In genomic region chr19:18329035-18329376, GRCh38 we compare ENCODE assay signal across 8 cellular contexts. TPM values are rescaled to one million over a fixed set of nuclear protein-coding genes. Genes with fewer than 3 reads are reported as not detected.
DNase-seq lines count a peak whose midpoint lies in the region; ATAC-seq and TF ChIP-seq lines count a peak whose summit lies in the region.

No MANE protein-coding gene starts in this region.

- H3K4me2 ChIP-seq in mesenchymal stem cell (ENCODE audit: low read length, poor library complexity, severe bottlenecking): peak overlapping the region; percentile 65

- POLR2A ChIA-PET in MCF 10A (lab: Yijun Ruan, JAX): interaction anchor here (0.6 to 7.6 kb wide), 14 partner anchors 10 to 191 kb away, joined by 3 to 178 read pairs (median 4); partner anchors contain the start of genes IQCN, JUND, MPV17L2 and PGPEP1

- no peak overlapping the region for H2AFZ ChIP-seq in mesenchymal stem cell (ENCODE audit: low read depth, low read length)

- H2BK15ac ChIP-seq in mesenchymal stem cell (ENCODE audit: low read depth, poor library complexity, severe bottlenecking): no peak overlapping the region

- TF ChIP-seq CTCF in MCF 10A (IDR thresholded peaks at IDR 0.05; ENCODE audit: unreplicated experiment): no peak
- TF ChIP-seq CTCF in upper lobe of right lung (IDR thresholded peaks at IDR 0.05): no peak

- peak overlapping the region; percentile 94 for H3K27ac ChIP-seq in mesenchymal stem cell (ENCODE audit: low read length, poor library complexity, severe bottlenecking)
- peak overlapping the region; percentile 33 for H3K27ac ChIP-seq in upper lobe of right lung

- H3K4me1 Mint-ChIP-seq in activated naive CD4-positive, alpha-beta T cell treated with anti-CD3 and anti-CD28 coated beads for 36 hours (ENCODE audit: low read depth): peaks cover 15% of the 10 kb centered on the region
- peaks cover 8% of the 10 kb centered on the region for H3K4me1 Mint-ChIP-seq in MCF 10A (ENCODE audit: insufficient read depth, unreplicated experiment)

- H3K4me3 Mint-ChIP-seq in activated naive CD4-positive, alpha-beta T cell treated with anti-CD3 and anti-CD28 coated beads for 36 hours: peak overlapping the region; percentile 68
- H3K4me3 Mint-ChIP-seq in MCF 10A (ENCODE audit: unreplicated experiment): peak overlapping the region; percentile 67

- H2BK5ac ChIP-seq in mesenchymal stem cell (ENCODE audit: low read depth, low read length, poor library complexity, severe bottlenecking): peak overlapping the region; percentile 79

- H3K27ac Mint-ChIP-seq in activated naive CD4-positive, alpha-beta T cell treated with anti-CD3 and anti-CD28 coated beads for 36 hours: no peak overlapping the region
- H3K27ac Mint-ChIP-seq in MCF 10A (ENCODE audit: low read depth, unreplicated experiment): no peak overlapping the region

- H3K4me3 ChIP-seq in mesenchymal stem cell (ENCODE audit: insufficient read depth in 1 of 2, low read depth in 1 of 2, low read length in 2 of 2) (peak overlapping the region in 1 of 2 experiments; percentile 67), upper lobe of right lung (peak overlapping the region; percentile 28)

- H3K36me3 ChIP-seq in mesenchymal stem cell (ENCODE audit: control insufficient read depth in 1 of 2, insufficient read depth in 2 of 2, low read depth in 1 of 2, low read length in 2 of 2) (no peaks in the 10 kb centered on the region), upper lobe of right lung (no peaks in the 10 kb centered on the region)

- WGBS in mesenchymal stem cell: 80% methylated on average over 6 of the region's 6 CpGs

- peak overlapping the region; percentile 34 to 78 for H2BK12ac ChIP-seq in mesenchymal stem cell (ENCODE audit: low read length in 2 of 2)

- BruUV-seq in MCF 10A (replicated peaks; lab: Mats Ljungman, UMichigan): no TSS peak

- peak overlapping the region in 1 of 2 experiments; percentile 24 for H3K23ac ChIP-seq in mesenchymal stem cell (ENCODE audit: low read length in 2 of 2)

- no peak for ATAC-seq in upper lobe of right lung
- ATAC-seq in HG03378 (IDR thresholded peaks at IDR 0.05; ENCODE audit: unreplicated experiment): no peak

- H3K9me3 Mint-ChIP-seq in activated naive CD4-positive, alpha-beta T cell treated with anti-CD3 and anti-CD28 coated beads for 36 hours: no peaks in the 10 kb centered on the region
- H3K9me3 Mint-ChIP-seq in MCF 10A (ENCODE audit: unreplicated experiment): no peaks in the 10 kb centered on the region

- peaks cover 2% of the 10 kb centered on the region for H3K79me1 ChIP-seq in mesenchymal stem cell (replicated peaks; ENCODE audit: low read length, poor library complexity, severe bottlenecking)

- intact Hi-C loops in activated naive CD4-positive, alpha-beta T cell treated with anti-CD3 and anti-CD28 coated beads for 36 hours (cut with micrococcal nuclease): loop anchor here (5.0 kb wide), 1 partner anchor 83 kb away; no protein-coding TSS in a partner anchor
- intact Hi-C loops in MCF 10A (cut with micrococcal nuclease) (loop anchor here (10.0 kb wide), 1 partner anchor 214 kb away; no protein-coding TSS in a partner anchor), upper lobe of right lung (cut with DNase I) (no loop called here)

- peak overlapping the region in 1 of 2 experiments; percentile 77 for H3K18ac ChIP-seq in mesenchymal stem cell (ENCODE audit: low read depth in 1 of 2, low read length in 2 of 2)

- CTCF ChIA-PET in activated naive CD4-positive, alpha-beta T cell treated with anti-CD3 and anti-CD28 coated beads for 36 hours (lab: Charles Lee): interaction anchor here (0.6 to 7.5 kb wide), 32 partner anchors 8 to 298 kb away, joined by 3 to 240 read pairs (median 5); partner anchors contain the start of genes JUND and RAB3A
- CTCF ChIA-PET in MCF 10A (lab: Yijun Ruan, JAX): interaction anchor here (0.5 to 7.7 kb wide), 50 partner anchors 7 to 1507 kb away, joined by 3 to 257 read pairs (median 4); partner anchors contain the start of genes JUND, LRRC25 and SSBP4

- H3K27me3 ChIP-seq in mesenchymal stem cell (ENCODE audit: control insufficient read depth in 1 of 2, insufficient read depth in 1 of 2, low read length in 2 of 2) (no peaks in the 10 kb centered on the region), upper lobe of right lung (no peaks in the 10 kb centered on the region)

- H4K91ac ChIP-seq in mesenchymal stem cell (ENCODE audit: low read length): no peak overlapping the region

- peak overlapping the region; percentile 58 for H2AK5ac ChIP-seq in mesenchymal stem cell (ENCODE audit: low read length, severe bottlenecking)

- no peaks in the 10 kb centered on the region for H3K27me3 Mint-ChIP-seq in activated naive CD4-positive, alpha-beta T cell treated with anti-CD3 and anti-CD28 coated beads for 36 hours (ENCODE audit: low read depth)
- no peaks in the 10 kb centered on the region for H3K27me3 Mint-ChIP-seq in MCF 10A (ENCODE audit: insufficient read depth, unreplicated experiment)

- H3K9me3 ChIP-seq in mesenchymal stem cell (ENCODE audit: control insufficient read depth, low read length) (no peaks in the 10 kb centered on the region), upper lobe of right lung (no peaks in the 10 kb centered on the region)

- H3K14ac ChIP-seq in mesenchymal stem cell (ENCODE audit: low read length in 2 of 2): peak overlapping the region in 1 of 2 experiments; percentile 27

- no peak for DNase-seq in activated naive CD4-positive, alpha-beta T cell treated with anti-CD3 and anti-CD28 coated beads for 36 hours
- no peak for DNase-seq in activated naive CD4-positive, alpha-beta T cell treated with anti-CD3 and anti-CD28 coated beads, Interleukin-2, amount 50 U/mL, for 16 hours
- DNase-seq in MCF 10A (ENCODE audit: unreplicated experiment) (no peak), mesenchymal stem cell (no peak), upper lobe of right lung (no peak), cortex of kidney (lab: John Stamatoyannopoulos, UW) (no peak), DMS 273 (lab: John Stamatoyannopoulos, UW; ENCODE audit: unreplicated experiment) (no peak)

- peak overlapping the region in 1 of 2 experiments; percentile 61 for H3K4ac ChIP-seq in mesenchymal stem cell (ENCODE audit: low read depth in 1 of 2, low read length in 2 of 2)

- H3K9ac ChIP-seq in mesenchymal stem cell (ENCODE audit: low read length): peak overlapping the region; percentile 75

- H4K8ac ChIP-seq in mesenchymal stem cell (ENCODE audit: low read length): peak overlapping the region; percentile 13

- peaks cover 10% of the 10 kb centered on the region for H3K4me1 ChIP-seq in mesenchymal stem cell (ENCODE audit: control insufficient read depth, insufficient read depth, low read depth, low read length)
- peaks cover 14% of the 10 kb centered on the region for H3K4me1 ChIP-seq in upper lobe of right lung

- H3K36me3 Mint-ChIP-seq in activated naive CD4-positive, alpha-beta T cell treated with anti-CD3 and anti-CD28 coated beads for 36 hours (ENCODE audit: low read depth): no peaks in the 10 kb centered on the region
- peaks cover 5% of the 10 kb centered on the region for H3K36me3 Mint-ChIP-seq in MCF 10A (ENCODE audit: insufficient read depth, unreplicated experiment)

- H2BK120ac ChIP-seq in mesenchymal stem cell (ENCODE audit: low read depth, low read length): no peak overlapping the region

RNA-seq across cellular contexts. Expression of gene LSM4, which starts 6.1 kb away (rescaled TPM):
- 100 to 1,000 TPM; 439 to 451 TPM for total RNA-seq in activated naive CD4-positive, alpha-beta T cell treated with anti-CD3 and anti-CD28 coated beads for 36 hours
- 172 and 193 TPM in 2 replicates for total RNA-seq in MCF 10A (2022)
- 97.6 TPM for polyA plus RNA-seq in mesenchymal stem cell (2013, experiment 1 of 2)
- 98.6 TPM for polyA plus RNA-seq in mesenchymal stem cell (2013, experiment 2 of 2)
- 76.9 TPM for total RNA-seq in upper lobe of right lung

RNA-seq across cellular contexts. Expression of gene PGPEP1, which starts 11.4 kb away (rescaled TPM):
- total RNA-seq in activated naive CD4-positive, alpha-beta T cell treated with anti-CD3 and anti-CD28 coated beads for 36 hours: 10 to 100 TPM; 14.4 to 15.6 TPM
- total RNA-seq in MCF 10A (2022) (6.5 and 11.9 TPM in 2 replicates), upper lobe of right lung (40.8 TPM)
- 69.3 TPM for polyA plus RNA-seq in mesenchymal stem cell (2013, experiment 1 of 2)
- polyA plus RNA-seq in mesenchymal stem cell (2013, experiment 2 of 2): 64.4 TPM

RNA-seq across cellular contexts. Expression of gene JUND, which starts 47.6 kb away (rescaled TPM):
- 100 to 1,000 TPM in 1 of 2 experiments, 10 to 100 TPM in 1; 87.9 to 105 TPM for total RNA-seq in activated naive CD4-positive, alpha-beta T cell treated with anti-CD3 and anti-CD28 coated beads for 36 hours
- total RNA-seq in MCF 10A (2022) (120 and 123 TPM in 2 replicates), upper lobe of right lung (204 TPM)
- polyA plus RNA-seq in mesenchymal stem cell (2013, experiment 1 of 2): 173 TPM
- 178 TPM for polyA plus RNA-seq in mesenchymal stem cell (2013, experiment 2 of 2)

RNA-seq across cellular contexts. Expression of gene IQCN, which starts 54.8 kb away (rescaled TPM):
- under 1 TPM in 1 of 2 experiments, not detected in 1; 0.19 TPM for total RNA-seq in activated naive CD4-positive, alpha-beta T cell treated with anti-CD3 and anti-CD28 coated beads for 36 hours
- 0.26 and 0.42 TPM in 2 replicates for total RNA-seq in MCF 10A (2022)
- 0.30 TPM for polyA plus RNA-seq in mesenchymal stem cell (2013, experiment 1 of 2)
- polyA plus RNA-seq in mesenchymal stem cell (2013, experiment 2 of 2): 0.33 TPM
- 4.9 TPM for total RNA-seq in upper lobe of right lung

RNA-seq across cellular contexts. Expression of gene GDF15, which starts 57.0 kb away (rescaled TPM):
- total RNA-seq in activated naive CD4-positive, alpha-beta T cell treated with anti-CD3 and anti-CD28 coated beads for 36 hours: under 1 TPM in 1 of 2 experiments, not detected in 1; 0.20 TPM
- 193 and 288 TPM in 2 replicates for total RNA-seq in MCF 10A (2022)
- polyA plus RNA-seq in mesenchymal stem cell (2013, experiment 1 of 2): 355 TPM
- 348 TPM for polyA plus RNA-seq in mesenchymal stem cell (2013, experiment 2 of 2)
- 105 TPM for total RNA-seq in upper lobe of right lung
